In the genomic region with DNA sequence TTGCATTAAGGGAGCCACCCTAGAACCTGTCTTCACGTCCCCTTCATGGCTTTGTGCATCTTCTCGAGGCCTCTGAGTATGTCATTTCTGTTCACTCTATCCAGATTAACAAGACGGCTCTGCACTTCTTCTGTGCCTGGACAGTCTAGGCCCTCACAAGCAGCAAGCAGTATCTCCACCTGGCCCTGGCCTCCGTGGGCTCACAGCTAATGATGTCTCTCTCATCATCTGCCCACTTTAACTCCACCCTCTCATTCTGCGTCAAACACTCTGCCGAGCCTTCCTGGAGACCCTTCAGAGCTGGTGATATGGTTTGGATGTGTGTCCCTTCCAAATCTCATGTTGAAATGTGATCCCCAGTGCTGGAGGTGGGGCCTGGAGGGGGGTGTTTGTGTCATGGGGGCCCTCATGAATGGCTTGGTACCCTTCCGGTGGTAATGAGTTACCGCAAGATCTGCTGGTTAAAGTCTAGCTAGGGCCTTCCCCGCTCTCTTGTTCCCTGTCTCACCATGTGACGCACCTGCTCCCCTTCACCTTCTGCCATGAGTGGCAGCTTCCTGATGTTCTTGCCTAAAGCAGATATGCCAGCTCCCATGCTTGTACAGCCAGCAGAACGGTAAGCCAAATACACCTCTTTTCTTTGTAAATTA, we compare ENCODE assay signal across 22 cellular contexts.
DNase-seq lines count a peak whose midpoint lies in the region; ATAC-seq and TF ChIP-seq lines count a peak whose summit lies in the region.
"Had no signal": no experiment of that assay in that cellular context is flagged by ENCODE, and none has a peak within 500 bp of the region (broad histone marks: within the 10 kb centered on the region; RNA-seq: fewer than 3 reads in every experiment).

No MANE protein-coding gene starts in this region.

- H3K36me3 ChIP-seq in parathyroid adenoma (ENCODE audit: control insufficient read depth, insufficient read depth, low read length) (no peaks in the 10 kb centered on the region), testis (ENCODE audit: low read depth, missing control alignments) (no peaks in the 10 kb centered on the region)
- H3K36me3 ChIP-seq: BE2C, left lung, neutrophil, Peyer's patch, spleen had no signal

- H3K27ac ChIP-seq in parathyroid adenoma = peak overlapping the region; percentile 68
- H3K27ac ChIP-seq in testis = no peak overlapping the region
- H3K27ac ChIP-seq: A549, left lung, neutrophil, Peyer's patch, spleen had no signal

- no peak overlapping the region for H3K4me3 Mint-ChIP-seq in activated CD4-positive, alpha-beta T cell treated with anti-CD3 and anti-CD28 coated beads, Interleukin-2, amount 10 ng/mL, durations not matched to agents 7 days and 5 days
- H3K4me3 Mint-ChIP-seq: activated CD4-positive, alpha-beta memory T cell treated with anti-CD3 and anti-CD28 coated beads, Interleukin-2, amount 10 ng/mL, durations not matched to agents 7 days and 5 days; activated T-helper 1 cell treated with anti-CD3 and anti-CD28 coated beads, Interleukin-12 subunit alpha, Interleukin-12 subunit beta, Interleukin-2, Interleukin-4 antibody, amounts not matched to agents 30 ng/mL and 10 ng/mL and 1 ng/mL, durations not matched to agents 14 hours and 24 hours and 36 hours; dendritic cell treated with granulocyte-macrophage colony-stimulating factor and Interleukin-4, amounts not matched to agents 40 ng/mL and 50 ng/mL, for 4 days had no signal

- no peak for TF ChIP-seq POLR2A in testis (IDR thresholded peaks at IDR 0.05)

- H3K79me2 ChIP-seq in parathyroid adenoma = peaks cover 59% of the 10 kb centered on the region

- H3K4me1 Mint-ChIP-seq in activated CD4-positive, alpha-beta T cell treated with anti-CD3 and anti-CD28 coated beads, Interleukin-2, amount 10 ng/mL, durations not matched to agents 7 days and 5 days = peaks cover 43% of the 10 kb centered on the region

- H3K4me3 ChIP-seq in parathyroid adenoma (ENCODE audit: low read depth, low read length) (no peak overlapping the region), testis (no peak overlapping the region)
- H3K4me3 ChIP-seq: A549, left lung, Peyer's patch, spleen had no signal

- ATAC-seq in GM21717 (IDR thresholded peaks at IDR 0.05; ENCODE audit: unreplicated experiment) = no peak
- ATAC-seq: A549, left lung, SK-N-SH treated with all-trans-retinoic acid at 6 μM for 48 hours had no signal

- peak overlapping the region; percentile 71 for H3K27ac Mint-ChIP-seq in activated CD4-positive, alpha-beta T cell treated with anti-CD3 and anti-CD28 coated beads, Interleukin-2, amount 10 ng/mL, durations not matched to agents 7 days and 5 days
- H3K27ac Mint-ChIP-seq: activated CD4-positive, alpha-beta memory T cell treated with anti-CD3 and anti-CD28 coated beads, Interleukin-2, amount 10 ng/mL, durations not matched to agents 7 days and 5 days; activated T-helper 1 cell treated with anti-CD3 and anti-CD28 coated beads, Interleukin-12 subunit alpha, Interleukin-12 subunit beta, Interleukin-2, Interleukin-4 antibody, amounts not matched to agents 30 ng/mL and 10 ng/mL and 1 ng/mL, durations not matched to agents 14 hours and 24 hours and 36 hours; dendritic cell treated with granulocyte-macrophage colony-stimulating factor and Interleukin-4, amounts not matched to agents 40 ng/mL and 50 ng/mL, for 4 days had no signal

- no peak for DNase-seq in activated CD4-positive, alpha-beta T cell treated with anti-CD3 and anti-CD28 coated beads, Interleukin-2, amount 10 ng/mL, durations not matched to agents 7 days and 5 days
- no peak for DNase-seq in activated CD4-positive, alpha-beta T cell treated with anti-CD3 and anti-CD28 coated beads, Interleukin-2, amount 50 U/mL, for 48 hours
- DNase-seq in COLO668 (lab: John Stamatoyannopoulos, UW; ENCODE audit: unreplicated experiment) (peak; percentile 71), SHP77 (lab: John Stamatoyannopoulos, UW) (peak; percentile 66 to 90), testis (no peak), LoVo (ENCODE audit: low spot score) (no peak)
- DNase-seq: activated CD4-positive, alpha-beta memory T cell treated with anti-CD3 and anti-CD28 coated beads, Interleukin-2, amount 10 ng/mL, durations not matched to agents 7 days and 5 days; amniotic stem cell; BE2C; Calu3; left lung; NCI-H2227 treated with DMSO at 0.1 percent for 48 hours; stimulated activated CD4-positive, alpha-beta T cell treated with anti-CD3 and anti-CD28 coated beads, Interleukin-4, amount 100 ng/mL, for 24 hours had no signal

- H3K4me1 ChIP-seq in parathyroid adenoma (peaks cover 38% of the 10 kb centered on the region), testis (no peaks in the 10 kb centered on the region)

- POLR2A ChIA-PET in activated CD4-positive, alpha-beta T cell treated with anti-CD3 and anti-CD28 coated beads, Interleukin-2, amount 10 ng/mL, durations not matched to agents 7 days and 5 days (lab: Charles Lee) = no interaction called here

- H3K9me3 Mint-ChIP-seq in activated CD4-positive, alpha-beta T cell treated with anti-CD3 and anti-CD28 coated beads, Interleukin-2, amount 10 ng/mL, durations not matched to agents 7 days and 5 days = no peaks in the 10 kb centered on the region
- H3K9me3 Mint-ChIP-seq: activated CD4-positive, alpha-beta memory T cell treated with anti-CD3 and anti-CD28 coated beads, Interleukin-2, amount 10 ng/mL, durations not matched to agents 7 days and 5 days; activated T-helper 1 cell treated with anti-CD3 and anti-CD28 coated beads, Interleukin-12 subunit alpha, Interleukin-12 subunit beta, Interleukin-2, Interleukin-4 antibody, amounts not matched to agents 30 ng/mL and 10 ng/mL and 1 ng/mL, durations not matched to agents 14 hours and 24 hours and 36 hours; dendritic cell treated with granulocyte-macrophage colony-stimulating factor and Interleukin-4, amounts not matched to agents 40 ng/mL and 50 ng/mL, for 4 days had no signal

- intact Hi-C loops in testis (cut with DNase I; ENCODE audit: low total_unique reads) = no loop called here

- H3K27me3 Mint-ChIP-seq in activated CD4-positive, alpha-beta T cell treated with anti-CD3 and anti-CD28 coated beads, Interleukin-2, amount 10 ng/mL, durations not matched to agents 7 days and 5 days = no peaks in the 10 kb centered on the region
- H3K27me3 Mint-ChIP-seq: activated CD4-positive, alpha-beta memory T cell treated with anti-CD3 and anti-CD28 coated beads, Interleukin-2, amount 10 ng/mL, durations not matched to agents 7 days and 5 days had no signal

- no peak for TF ChIP-seq CTCF in parathyroid adenoma (IDR thresholded peaks at IDR 0.05)
- TF ChIP-seq CTCF in testis (IDR thresholded peaks at IDR 0.05) = no peak

- H2AFZ ChIP-seq in parathyroid adenoma = peak overlapping the region; percentile 51

- H3K9me3 ChIP-seq in parathyroid adenoma (ENCODE audit: control insufficient read depth, low read length) = no peaks in the 10 kb centered on the region
- H3K9me3 ChIP-seq in testis = no peaks in the 10 kb centered on the region
- H3K9me3 ChIP-seq: A549, BE2C, left lung, neutrophil, Peyer's patch, spleen had no signal

- H3K4me2 ChIP-seq in parathyroid adenoma (ENCODE audit: low read length) = no peak overlapping the region
- H3K4me2 ChIP-seq: A549 had no signal

- no peaks in the 10 kb centered on the region for H3K36me3 Mint-ChIP-seq in activated CD4-positive, alpha-beta T cell treated with anti-CD3 and anti-CD28 coated beads, Interleukin-2, amount 10 ng/mL, durations not matched to agents 7 days and 5 days (ENCODE audit: low read depth)

- 92 to 94% methylated on average over 11 of the region's 11 CpGs for WGBS in testis, 2 donors

- H3K27me3 ChIP-seq in parathyroid adenoma (ENCODE audit: control insufficient read depth, insufficient read depth, low read length) (no peaks in the 10 kb centered on the region), testis (no peaks in the 10 kb centered on the region)
- H3K27me3 ChIP-seq: BE2C, left lung, neutrophil, Peyer's patch had no signal

- CTCF ChIA-PET in activated CD4-positive, alpha-beta T cell treated with anti-CD3 and anti-CD28 coated beads, Interleukin-2, amount 10 ng/mL, durations not matched to agents 7 days and 5 days (lab: Charles Lee) = interaction anchor here (1.2 to 1.6 kb wide), 5 partner anchors 13 to 266 kb away, joined by 3 to 5 read pairs (median 4); no protein-coding TSS in a partner anchor

- no peak overlapping the region for H3K9ac ChIP-seq in parathyroid adenoma

Comparison
In these comparisons a context has a peak if more than half of its experiments do, and no peak if none do; other contexts are left out.
1. DNase-seq: peak in COLO668 (single experiment) and SHP77 (2 of 2); none in activated CD4-positive, alpha-beta T cell treated with anti-CD3 and anti-CD28 coated beads, Interleukin-2, amount 10 ng/mL, durations not matched to agents 7 days and 5 days (single experiment), activated CD4-positive, alpha-beta T cell treated with anti-CD3 and anti-CD28 coated beads, Interleukin-2, amount 50 U/mL, for 48 hours (0 of 2), testis (single experiment) and LoVo (single experiment).